9 cellular contexts compared by ENCODE assay signal in genomic region chr1:92877081-92877711, GRCh38. TPM values are rescaled to one million over a fixed set of nuclear protein-coding genes. Genes with fewer than 3 reads are reported as not detected.
A peak's percentile ranks its signal among the peaks of the same experiment; 100 is the strongest.
DNase-seq lines count a peak whose midpoint lies in the region; ATAC-seq lines count a peak whose summit lies in the region.
"Had no signal": no experiment of that assay in that cellular context is flagged by ENCODE, and none has a peak within 500 bp of the region (broad histone marks: within the 10 kb centered on the region; RNA-seq: fewer than 3 reads in every experiment).

No MANE protein-coding gene starts in this region.

- CTCF ChIA-PET in activated naive CD4-positive, alpha-beta T cell treated with anti-CD3 and anti-CD28 coated beads for 36 hours (lab: Charles Lee) = interaction anchor here (0.9 to 3.1 kb wide), 7 partner anchors 8 to 116 kb away, joined by 3 to 22 read pairs (median 4); no protein-coding TSS in a partner anchor

- no peak overlapping the region for H3K27ac Mint-ChIP-seq in activated naive CD4-positive, alpha-beta T cell treated with anti-CD3 and anti-CD28 coated beads for 36 hours

- intact Hi-C loops in activated naive CD4-positive, alpha-beta T cell treated with anti-CD3 and anti-CD28 coated beads for 36 hours (cut with micrococcal nuclease) = loop anchor here (5.0 kb wide), 2 partner anchors 35 to 85 kb away; partner anchors contain the start of gene DIPK1A

- peaks cover 23% of the 10 kb centered on the region for H3K4me1 Mint-ChIP-seq in activated naive CD4-positive, alpha-beta T cell treated with anti-CD3 and anti-CD28 coated beads for 36 hours (ENCODE audit: low read depth)

- no peaks in the 10 kb centered on the region for H3K27me3 Mint-ChIP-seq in activated naive CD4-positive, alpha-beta T cell treated with anti-CD3 and anti-CD28 coated beads for 36 hours (ENCODE audit: low read depth)

- peaks cover 2% of the 10 kb centered on the region for H3K9me3 Mint-ChIP-seq in activated naive CD4-positive, alpha-beta T cell treated with anti-CD3 and anti-CD28 coated beads for 36 hours

- DNase-seq in activated naive CD4-positive, alpha-beta T cell treated with anti-CD3 and anti-CD28 coated beads for 36 hours = no peak
- DNase-seq in activated naive CD4-positive, alpha-beta T cell treated with anti-CD3 and anti-CD28 coated beads, Interleukin-2, amount 50 U/mL, for 16 hours = no peak
- DNase-seq in NCI-H345 treated with DMSO at 0.1 percent for 48 hours (lab: John Stamatoyannopoulos, UW; ENCODE audit: unreplicated experiment) (peak; percentile 90), cerebellum (ENCODE audit: low spot score) (peak; percentile 54), iPS-NIHi7 (ENCODE audit: extremely low spot score) (no peak)
- no peak for DNase-seq in activated effector memory CD4-positive, alpha-beta T cell treated with Interleukin-2 at 50 U/mL for 16 hours

- peaks cover 10% of the 10 kb centered on the region for H3K36me3 Mint-ChIP-seq in activated naive CD4-positive, alpha-beta T cell treated with anti-CD3 and anti-CD28 coated beads for 36 hours (ENCODE audit: low read depth)

- peak overlapping the region; percentile 58 for H3K4me3 Mint-ChIP-seq in activated naive CD4-positive, alpha-beta T cell treated with anti-CD3 and anti-CD28 coated beads for 36 hours

- H3K27ac ChIP-seq in temporal lobe (ENCODE audit: low read depth, low read length) = peak overlapping the region; percentile 96
- H3K27ac ChIP-seq: neutrophil had no signal

- ATAC-seq in GM21528 (IDR thresholded peaks at IDR 0.05; ENCODE audit: low FRiP score, unreplicated experiment) = no peak

RNA-seq across cellular contexts. Expression of gene RPL5, which starts 45.4 kb away (rescaled TPM):
- 1,000 to 10,000 TPM; 1,793 to 1,819 TPM for total RNA-seq in activated naive CD4-positive, alpha-beta T cell treated with anti-CD3 and anti-CD28 coated beads for 36 hours
- total RNA-seq in cerebellum (808 TPM), temporal lobe (1,042 TPM)

Comparison
In these comparisons a context has a peak if more than half of its experiments do, and no peak if none do; other contexts are left out.
1. DNase-seq: peak in NCI-H345 treated with DMSO at 0.1 percent for 48 hours (single experiment) and cerebellum (single experiment); none in activated naive CD4-positive, alpha-beta T cell treated with anti-CD3 and anti-CD28 coated beads for 36 hours (single experiment), activated naive CD4-positive, alpha-beta T cell treated with anti-CD3 and anti-CD28 coated beads, Interleukin-2, amount 50 U/mL, for 16 hours (single experiment), activated effector memory CD4-positive, alpha-beta T cell treated with Interleukin-2 at 50 U/mL for 16 hours (single experiment) and iPS-NIHi7 (single experiment).